ENCODE assay signal across 8 cellular contexts in the genomic region with DNA sequence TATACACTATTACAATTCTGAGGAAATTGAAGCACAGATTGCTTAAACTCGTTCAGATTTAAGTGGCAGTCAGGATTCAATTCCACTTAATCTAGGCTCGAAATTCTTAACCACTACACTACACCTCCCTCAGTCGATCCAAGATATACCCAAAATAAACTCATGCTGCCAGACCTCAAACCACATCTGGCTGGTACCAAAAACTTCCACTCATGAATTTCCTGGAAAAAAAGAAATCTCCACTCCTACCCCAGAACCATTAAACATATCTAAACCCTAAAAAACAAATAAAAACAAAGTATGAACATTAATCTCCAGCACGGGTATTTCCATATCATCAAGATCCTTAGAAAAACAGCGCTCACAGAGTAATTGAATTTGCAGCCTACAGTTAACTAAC. TPM values are rescaled to one million over a fixed set of nuclear protein-coding genes. Genes with fewer than 3 reads are reported as not detected.
A peak's percentile ranks its signal among the peaks of the same experiment; 100 is the strongest.
DNase-seq lines count a peak whose midpoint lies in the region; ATAC-seq, FAIRE-seq and TF ChIP-seq lines count a peak whose summit lies in the region.

No MANE protein-coding gene starts in this region.

- H3K9ac ChIP-seq in astrocyte (ENCODE audit: low read length), result peak overlapping the region; percentile 89

- peaks cover 8% of the 10 kb centered on the region for H4K20me1 ChIP-seq in astrocyte (ENCODE audit: insufficient read depth, low read length)

- FAIRE-seq in astrocyte (lab: Jason Lieb, UNC), result no peak

- H3K4me3 ChIP-seq in HAP-1 (peak overlapping the region; percentile 66), astrocyte (ENCODE audit: insufficient read depth, low read depth, low read length) (peak overlapping the region; percentile 87)

- H3K27ac Mint-ChIP-seq in astrocyte (ENCODE audit: unreplicated experiment) (peak overlapping the region; percentile 0), memory B cell (peak overlapping the region; percentile 97)

- H3K27me3 Mint-ChIP-seq in astrocyte (ENCODE audit: low read depth, unreplicated experiment) (no peaks in the 10 kb centered on the region), memory B cell (no peaks in the 10 kb centered on the region)

- H3K27ac ChIP-seq in 22Rv1 (peak overlapping the region; percentile 93), astrocyte (ENCODE audit: low read depth, low read length) (peak overlapping the region; percentile 86)

- no peaks in the 10 kb centered on the region for H3K36me3 ChIP-seq in HAP-1 (replicated peaks)
- H3K36me3 ChIP-seq in astrocyte (ENCODE audit: insufficient read depth, low read length), result no peaks in the 10 kb centered on the region

- H2AFZ ChIP-seq in astrocyte (ENCODE audit: low read depth, low read length), result peak overlapping the region; percentile 100

- in situ Hi-C loops in HAP-1 (cut with MboI; ENCODE audit: low sequenced_read_pairs), result no loop called here

- no peak for ATAC-seq in memory B cell (ENCODE audit: low read depth)
- no peak for ATAC-seq in HG02623 (IDR thresholded peaks at IDR 0.05; ENCODE audit: unreplicated experiment)

- H3K27me3 ChIP-seq in HAP-1 (ENCODE audit: low read depth) (no peaks in the 10 kb centered on the region), astrocyte (ENCODE audit: insufficient read depth, low read length) (no peaks in the 10 kb centered on the region)

- H3K4me1 Mint-ChIP-seq in astrocyte (ENCODE audit: low read depth, unreplicated experiment), result peaks cover 2% of the 10 kb centered on the region
- H3K4me1 Mint-ChIP-seq in memory B cell, result peaks cover 22% of the 10 kb centered on the region

- peak overlapping the region; percentile 96 for H3K4me3 Mint-ChIP-seq in astrocyte (ENCODE audit: unreplicated experiment)
- H3K4me3 Mint-ChIP-seq in memory B cell, result peak overlapping the region; percentile 99

- DNase-seq in HAP-1 (ENCODE audit: low spot score in 2 of 2) (no peak), astrocyte (ENCODE audit: low read depth) (no peak), memory B cell (ENCODE audit: low spot score in 2 of 2) (no peak), NAMALWA (ENCODE audit: low spot score) (no peak), GM19240 (ENCODE audit: insufficient read length, low spot score) (no peak), NCI-H510A treated with DMSO at 0.1 percent for 48 hours (lab: John Stamatoyannopoulos, UW) (no peak)

- no peak for TF ChIP-seq CTCF in 22Rv1 (IDR thresholded peaks at IDR 0.05)
- TF ChIP-seq CTCF in astrocyte (IDR thresholded peaks at IDR 0.05; ENCODE audit: insufficient read depth, low read depth, low read length), result no peak

- no peaks in the 10 kb centered on the region; the same call in 1 of the 2 replicates for H3K9me3 ChIP-seq in HAP-1
- H3K9me3 ChIP-seq in astrocyte (ENCODE audit: insufficient read depth, low read depth, low read length), result no peaks in the 10 kb centered on the region

- H3K79me2 ChIP-seq in astrocyte (ENCODE audit: insufficient read depth, low read length), result peaks cover 58% of the 10 kb centered on the region

- H3K4me1 ChIP-seq in HAP-1 (peaks cover 3% of the 10 kb centered on the region; the same call in 1 of the 2 replicates), astrocyte (ENCODE audit: insufficient read depth, low read length) (peaks cover 14% of the 10 kb centered on the region)

- H3K9me3 Mint-ChIP-seq in astrocyte (ENCODE audit: unreplicated experiment), result peaks cover 6% of the 10 kb centered on the region
- no peaks in the 10 kb centered on the region for H3K9me3 Mint-ChIP-seq in memory B cell

- peak overlapping the region; percentile 97 for H3K4me2 ChIP-seq in astrocyte (ENCODE audit: low read length)

- H3K36me3 Mint-ChIP-seq in astrocyte (ENCODE audit: low read depth, unreplicated experiment) (peaks cover 14% of the 10 kb centered on the region), memory B cell (peaks cover 13% of the 10 kb centered on the region)

RNA-seq across cellular contexts. Expression of gene ZFP30, which starts 1.1 kb away (rescaled TPM):
- total RNA-seq in astrocyte, result 13.4 and 13.9 TPM in 2 replicates

RNA-seq across cellular contexts. Expression of gene ZNF540, which starts 59.4 kb away (rescaled TPM):
- 0.66 and 0.77 TPM in 2 replicates for total RNA-seq in astrocyte

RNA-seq across cellular contexts. Expression of gene ZNF571, which starts 59.5 kb away (rescaled TPM):
- 3.0 and 3.2 TPM in 2 replicates for total RNA-seq in astrocyte
